Comparison of ENCODE assay signal across 1 cellular context in the genomic region with DNA sequence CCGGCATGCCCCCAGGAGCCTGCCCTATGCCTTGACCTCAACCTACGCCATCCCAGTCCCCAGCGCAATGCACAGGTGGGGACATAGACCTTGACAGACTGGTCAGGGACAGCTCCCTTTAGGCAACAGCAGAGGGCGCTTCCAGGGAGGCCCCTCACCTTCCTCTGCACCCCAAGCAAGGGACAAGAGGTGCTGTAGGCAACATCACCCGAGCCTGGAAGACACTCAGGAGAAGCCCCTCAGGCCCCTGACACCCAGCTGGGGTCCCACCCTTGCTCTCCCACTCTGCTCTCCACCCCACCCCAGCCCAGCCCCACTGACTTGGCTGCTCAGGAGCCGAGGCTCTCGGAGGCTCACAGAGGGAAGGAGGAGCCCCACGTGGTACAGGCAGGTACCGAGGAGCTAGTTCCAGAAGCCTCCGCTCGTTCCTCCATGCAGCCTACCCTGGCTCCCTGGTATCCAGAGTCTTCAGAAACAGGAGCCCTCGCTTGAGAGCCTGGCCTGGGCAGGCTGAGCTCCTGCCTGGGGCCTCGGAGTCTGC.
TF ChIP-seq lines count a peak whose summit lies in the region.

No MANE protein-coding gene starts in this region.

TF ChIP-seq in GM23338, 12 proteins besides CTCF, POLR2A, EP300 and RAD21 (continued from another document):
- TF ChIP-seq, protein P1, sequence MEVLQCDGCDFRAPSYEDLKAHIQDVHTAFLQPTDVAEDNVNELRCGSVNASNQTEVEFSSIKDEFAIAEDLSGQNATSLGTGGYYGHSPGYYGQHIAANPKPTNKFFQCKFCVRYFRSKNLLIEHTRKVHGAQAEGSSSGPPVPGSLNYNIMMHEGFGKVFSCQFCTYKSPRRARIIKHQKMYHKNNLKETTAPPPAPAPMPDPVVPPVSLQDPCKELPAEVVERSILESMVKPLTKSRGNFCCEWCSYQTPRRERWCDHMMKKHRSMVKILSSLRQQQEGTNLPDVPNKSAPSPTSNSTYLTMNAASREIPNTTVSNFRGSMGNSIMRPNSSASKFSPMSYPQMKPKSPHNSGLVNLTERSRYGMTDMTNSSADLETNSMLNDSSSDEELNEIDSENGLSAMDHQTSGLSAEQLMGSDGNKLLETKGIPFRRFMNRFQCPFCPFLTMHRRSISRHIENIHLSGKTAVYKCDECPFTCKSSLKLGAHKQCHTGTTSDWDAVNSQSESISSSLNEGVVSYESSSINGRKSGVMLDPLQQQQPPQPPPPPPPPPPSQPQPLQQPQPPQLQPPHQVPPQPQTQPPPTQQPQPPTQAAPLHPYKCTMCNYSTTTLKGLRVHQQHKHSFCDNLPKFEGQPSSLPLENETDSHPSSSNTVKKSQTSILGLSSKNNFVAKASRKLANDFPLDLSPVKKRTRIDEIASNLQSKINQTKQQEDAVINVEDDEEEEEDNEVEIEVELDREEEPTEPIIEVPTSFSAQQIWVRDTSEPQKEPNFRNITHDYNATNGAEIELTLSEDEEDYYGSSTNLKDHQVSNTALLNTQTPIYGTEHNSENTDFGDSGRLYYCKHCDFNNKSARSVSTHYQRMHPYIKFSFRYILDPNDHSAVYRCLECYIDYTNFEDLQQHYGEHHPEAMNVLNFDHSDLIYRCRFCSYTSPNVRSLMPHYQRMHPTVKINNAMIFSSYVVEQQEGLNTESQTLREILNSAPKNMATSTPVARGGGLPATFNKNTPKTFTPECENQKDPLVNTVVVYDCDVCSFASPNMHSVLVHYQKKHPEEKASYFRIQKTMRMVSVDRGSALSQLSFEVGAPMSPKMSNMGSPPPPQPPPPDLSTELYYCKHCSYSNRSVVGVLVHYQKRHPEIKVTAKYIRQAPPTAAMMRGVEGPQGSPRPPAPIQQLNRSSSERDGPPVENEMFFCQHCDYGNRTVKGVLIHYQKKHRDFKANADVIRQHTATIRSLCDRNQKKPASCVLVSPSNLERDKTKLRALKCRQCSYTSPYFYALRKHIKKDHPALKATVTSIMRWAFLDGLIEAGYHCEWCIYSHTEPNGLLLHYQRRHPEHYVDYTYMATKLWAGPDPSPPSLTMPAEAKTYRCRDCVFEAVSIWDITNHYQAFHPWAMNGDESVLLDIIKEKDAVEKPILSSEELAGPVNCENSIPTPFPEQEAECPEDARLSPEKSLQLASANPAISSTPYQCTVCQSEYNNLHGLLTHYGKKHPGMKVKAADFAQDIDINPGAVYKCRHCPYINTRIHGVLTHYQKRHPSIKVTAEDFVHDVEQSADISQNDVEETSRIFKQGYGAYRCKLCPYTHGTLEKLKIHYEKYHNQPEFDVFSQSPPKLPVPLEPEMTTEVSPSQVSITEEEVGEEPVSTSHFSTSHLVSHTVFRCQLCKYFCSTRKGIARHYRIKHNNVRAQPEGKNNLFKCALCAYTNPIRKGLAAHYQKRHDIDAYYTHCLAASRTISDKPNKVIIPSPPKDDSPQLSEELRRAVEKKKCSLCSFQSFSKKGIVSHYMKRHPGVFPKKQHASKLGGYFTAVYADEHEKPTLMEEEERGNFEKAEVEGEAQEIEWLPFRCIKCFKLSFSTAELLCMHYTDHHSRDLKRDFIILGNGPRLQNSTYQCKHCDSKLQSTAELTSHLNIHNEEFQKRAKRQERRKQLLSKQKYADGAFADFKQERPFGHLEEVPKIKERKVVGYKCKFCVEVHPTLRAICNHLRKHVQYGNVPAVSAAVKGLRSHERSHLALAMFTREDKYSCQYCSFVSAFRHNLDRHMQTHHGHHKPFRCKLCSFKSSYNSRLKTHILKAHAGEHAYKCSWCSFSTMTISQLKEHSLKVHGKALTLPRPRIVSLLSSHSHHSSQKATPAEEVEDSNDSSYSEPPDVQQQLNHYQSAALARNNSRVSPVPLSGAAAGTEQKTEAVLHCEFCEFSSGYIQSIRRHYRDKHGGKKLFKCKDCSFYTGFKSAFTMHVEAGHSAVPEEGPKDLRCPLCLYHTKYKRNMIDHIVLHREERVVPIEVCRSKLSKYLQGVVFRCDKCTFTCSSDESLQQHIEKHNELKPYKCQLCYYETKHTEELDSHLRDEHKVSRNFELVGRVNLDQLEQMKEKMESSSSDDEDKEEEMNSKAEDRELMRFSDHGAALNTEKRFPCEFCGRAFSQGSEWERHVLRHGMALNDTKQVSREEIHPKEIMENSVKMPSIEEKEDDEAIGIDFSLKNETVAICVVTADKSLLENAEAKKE (CRISPR knock-in tag; IDR thresholded peaks at IDR 0.05): no peak
- TF ChIP-seq ZNF114 (CRISPR knock-in tag; IDR thresholded peaks at IDR 0.05): no peak
- no peak for TF ChIP-seq EZH2 (IDR thresholded peaks at IDR 0.05; ENCODE audit: low read depth, unreplicated experiment)
- TF ChIP-seq STAT1 (IDR thresholded peaks at IDR 0.05; ENCODE audit: unreplicated experiment): no peak
- TF ChIP-seq POLR2AphosphoS5 (IDR thresholded peaks at IDR 0.05; ENCODE audit: low read depth): no peak
- no peak for TF ChIP-seq CREB1 (CRISPR knock-in tag; IDR thresholded peaks at IDR 0.05; ENCODE audit: low read depth)
- TF ChIP-seq NANOG (IDR thresholded peaks at IDR 0.05; ENCODE audit: borderline replicate concordance): no peak
- no peak for TF ChIP-seq EZH2phosphoT487 (IDR thresholded peaks at IDR 0.05; ENCODE audit: unreplicated experiment)
TF ChIP-seq in GM23338: peak in this region for 0.
